Comparison of ENCODE assay signal across 20 cellular contexts in genomic region chr4:170979736-170980135, GRCh38.
DNase-seq lines count a peak whose midpoint lies in the region; ATAC-seq, FAIRE-seq and TF ChIP-seq lines count a peak whose summit lies in the region.
"Had no signal": no experiment of that assay in that cellular context is flagged by ENCODE, and none has a peak within 500 bp of the region (broad histone marks: within the 10 kb centered on the region; RNA-seq: fewer than 3 reads in every experiment).

No MANE protein-coding gene starts in this region.

- no peaks in the 10 kb centered on the region for H3F3A ChIP-seq in smooth muscle cell (ENCODE audit: low read depth)

- H3K9ac ChIP-seq in astrocyte (ENCODE audit: low read length) (no peak overlapping the region), smooth muscle cell (ENCODE audit: low read depth) (no peak overlapping the region)

- FAIRE-seq in astrocyte (lab: Jason Lieb, UNC), result no peak
- FAIRE-seq: small intestine had no signal

- WGBS in smooth muscle cell (ENCODE audit: low lambda C conversion rate), result 34% methylated on average over 6 of the region's 6 CpGs

- H3K79me2 ChIP-seq in astrocyte (ENCODE audit: insufficient read depth, low read length) (no peaks in the 10 kb centered on the region), smooth muscle cell (ENCODE audit: low read depth) (no peaks in the 10 kb centered on the region)

- H3K4me1 ChIP-seq in astrocyte (ENCODE audit: insufficient read depth, low read length) (no peaks in the 10 kb centered on the region), smooth muscle cell (ENCODE audit: low read depth) (no peaks in the 10 kb centered on the region)
- H3K4me1 ChIP-seq: heart right ventricle, Peyer's patch, thyroid gland had no signal

- H3K9me3 Mint-ChIP-seq in astrocyte (ENCODE audit: unreplicated experiment), result peaks cover 1% of the 10 kb centered on the region
- peaks cover 2% of the 10 kb centered on the region for H3K9me3 Mint-ChIP-seq in activated CD4-positive, alpha-beta T cell treated with anti-CD3 and anti-CD28 coated beads for 36 hours (ENCODE audit: low read depth)

- peak overlapping the region; percentile 68 for H3K27ac Mint-ChIP-seq in astrocyte (ENCODE audit: unreplicated experiment)
- no peak overlapping the region for H3K27ac Mint-ChIP-seq in activated CD4-positive, alpha-beta T cell treated with anti-CD3 and anti-CD28 coated beads for 36 hours
- H3K27ac Mint-ChIP-seq: activated CD4-positive, alpha-beta memory T cell treated with anti-CD3 and anti-CD28 coated beads for 36 hours had no signal

- CTCF ChIA-PET in activated CD4-positive, alpha-beta T cell treated with anti-CD3 and anti-CD28 coated beads for 36 hours (lab: Charles Lee), result no interaction called here

- no peaks in the 10 kb centered on the region for H3K27me3 Mint-ChIP-seq in astrocyte (ENCODE audit: low read depth, unreplicated experiment)
- H3K27me3 Mint-ChIP-seq in activated CD4-positive, alpha-beta T cell treated with anti-CD3 and anti-CD28 coated beads for 36 hours, result no peaks in the 10 kb centered on the region
- H3K27me3 Mint-ChIP-seq: activated CD4-positive, alpha-beta memory T cell treated with anti-CD3 and anti-CD28 coated beads for 36 hours had no signal

- no peaks in the 10 kb centered on the region for H3K9me3 ChIP-seq in astrocyte (ENCODE audit: insufficient read depth, low read depth, low read length)
- H3K9me3 ChIP-seq in smooth muscle cell (replicated peaks; ENCODE audit: low read depth), result no peaks in the 10 kb centered on the region
- H3K9me3 ChIP-seq: ovary, Peyer's patch, thyroid gland had no signal

- H3K4me1 Mint-ChIP-seq in astrocyte (ENCODE audit: low read depth, unreplicated experiment), result peaks cover 8% of the 10 kb centered on the region
- no peaks in the 10 kb centered on the region for H3K4me1 Mint-ChIP-seq in activated CD4-positive, alpha-beta T cell treated with anti-CD3 and anti-CD28 coated beads for 36 hours

- TF ChIP-seq CTCF in astrocyte (IDR thresholded peaks at IDR 0.05; ENCODE audit: insufficient read depth, low read depth, low read length) (no peak), smooth muscle cell (IDR thresholded peaks at IDR 0.05; ENCODE audit: borderline replicate concordance, insufficient read depth, poor library complexity, severe bottlenecking) (no peak)

- no peaks in the 10 kb centered on the region for H3K36me3 ChIP-seq in H7 (replicated peaks; ENCODE audit: control insufficient read depth, insufficient read depth, low read length)
- H3K36me3 ChIP-seq in astrocyte (ENCODE audit: insufficient read depth, low read length), result no peaks in the 10 kb centered on the region
- H3K36me3 ChIP-seq in smooth muscle cell (ENCODE audit: low read depth), result no peaks in the 10 kb centered on the region
- H3K36me3 ChIP-seq: cardiac muscle cell, heart right ventricle, ovary, Peyer's patch, thyroid gland had no signal

- H3K4me2 ChIP-seq in astrocyte (ENCODE audit: low read length) (peak overlapping the region; percentile 22), smooth muscle cell (peak overlapping the region; percentile 38)

- H2AFZ ChIP-seq in astrocyte (ENCODE audit: low read depth, low read length), result peak overlapping the region; percentile 26
- H2AFZ ChIP-seq in smooth muscle cell (ENCODE audit: low read depth), result no peak overlapping the region

- no peaks in the 10 kb centered on the region for H4K20me1 ChIP-seq in astrocyte (ENCODE audit: insufficient read depth, low read length)
- H4K20me1 ChIP-seq in smooth muscle cell (ENCODE audit: low read depth), result no peaks in the 10 kb centered on the region

- H3K27me3 ChIP-seq in H7 (ENCODE audit: control insufficient read depth, insufficient read depth, low read length) (no peaks in the 10 kb centered on the region), astrocyte (ENCODE audit: insufficient read depth, low read length) (no peaks in the 10 kb centered on the region), smooth muscle cell (ENCODE audit: low read depth) (no peaks in the 10 kb centered on the region)
- H3K27me3 ChIP-seq: cardiac muscle cell, heart right ventricle, ovary, Peyer's patch, thyroid gland had no signal

- H3K36me3 Mint-ChIP-seq in astrocyte (ENCODE audit: low read depth, unreplicated experiment), result no peaks in the 10 kb centered on the region
- H3K36me3 Mint-ChIP-seq in activated CD4-positive, alpha-beta T cell treated with anti-CD3 and anti-CD28 coated beads for 36 hours (ENCODE audit: low read depth), result no peaks in the 10 kb centered on the region
- H3K36me3 Mint-ChIP-seq: activated CD4-positive, alpha-beta memory T cell treated with anti-CD3 and anti-CD28 coated beads for 36 hours had no signal

- DNase-seq in H7, result peak; percentile 12
- peak; percentile 8 for DNase-seq in astrocyte (ENCODE audit: low read depth)
- DNase-seq in iris pigment epithelial cell (ENCODE audit: low read depth), result peak; percentile 10
- no peak for DNase-seq in smooth muscle cell (lab: John Stamatoyannopoulos, UW; ENCODE audit: unreplicated experiment)
- DNase-seq in activated CD4-positive, alpha-beta T cell treated with anti-CD3 and anti-CD28 coated beads for 36 hours, result no peak
- no peak for DNase-seq in medulla oblongata (ENCODE audit: extremely low spot score)
- DNase-seq in CD1c-positive myeloid dendritic cell (ENCODE audit: extremely low spot score), result no peak
- DNase-seq: activated CD4-positive, alpha-beta memory T cell treated with anti-CD3 and anti-CD28 coated beads for 36 hours; activated naive CD4-positive, alpha-beta T cell treated with anti-CD3 and anti-CD28 coated beads, Interleukin-2, amount 50 U/mL, for 16 hours; activated T-cell treated with anti-CD3 and anti-CD28 coated beads, Interleukin-2, amount 50 U/mL, for 1 hour; effector CD4-positive, alpha-beta T cell; heart right ventricle; NCI-H1417 treated with DMSO at 0.1 percent for 48 hours; NCI-H2171 treated with DMSO at 0.1 percent for 48 hours; Peyer's patch; small intestine; thyroid gland had no signal

- no peak overlapping the region for H3K27ac ChIP-seq in astrocyte (ENCODE audit: low read depth, low read length)
- no peak overlapping the region for H3K27ac ChIP-seq in smooth muscle cell (ENCODE audit: low read depth)
- H3K27ac ChIP-seq: cardiac muscle cell, heart right ventricle, ovary, Peyer's patch, thyroid gland had no signal

- H3K4me3 ChIP-seq in H7 (ENCODE audit: insufficient read depth, low read depth, low read length) (no peak overlapping the region), astrocyte (ENCODE audit: insufficient read depth, low read depth, low read length) (no peak overlapping the region), smooth muscle cell (no peak overlapping the region)
- H3K4me3 ChIP-seq: cardiac muscle cell, heart right ventricle, ovary, Peyer's patch, thyroid gland had no signal

- H3K4me3 Mint-ChIP-seq in astrocyte (ENCODE audit: unreplicated experiment), result no peak overlapping the region
- H3K4me3 Mint-ChIP-seq in activated CD4-positive, alpha-beta T cell treated with anti-CD3 and anti-CD28 coated beads for 36 hours, result no peak overlapping the region
- H3K4me3 Mint-ChIP-seq: activated CD4-positive, alpha-beta memory T cell treated with anti-CD3 and anti-CD28 coated beads for 36 hours had no signal

- POLR2A ChIA-PET in activated CD4-positive, alpha-beta T cell treated with anti-CD3 and anti-CD28 coated beads for 36 hours (lab: Charles Lee), result no interaction called here

- no peak for ATAC-seq in activated CD4-positive, alpha-beta T cell treated with anti-CD3 and anti-CD28 coated beads for 36 hours
- no peak for ATAC-seq in GM18498 (IDR thresholded peaks at IDR 0.05; ENCODE audit: unreplicated experiment)

- intact Hi-C loops in activated CD4-positive, alpha-beta T cell treated with anti-CD3 and anti-CD28 coated beads for 36 hours (cut with DNase I, micrococcal nuclease), result no loop called here

Comparison
In these comparisons a context has a peak if more than half of its experiments do, and no peak if none do; other contexts are left out.
1. DNase-seq: peak in H7 (single experiment), astrocyte (single experiment) and iris pigment epithelial cell (single experiment); none in smooth muscle cell (single experiment), activated CD4-positive, alpha-beta T cell treated with anti-CD3 and anti-CD28 coated beads for 36 hours (single experiment), medulla oblongata (single experiment) and CD1c-positive myeloid dendritic cell (single experiment).